7 cellular contexts compared by ENCODE assay signal in genomic region chr22:20268289-20268349, GRCh38. TPM values are rescaled to one million over a fixed set of nuclear protein-coding genes. Genes with fewer than 3 reads are reported as not detected.
DNase-seq lines count a peak whose midpoint lies in the region; ATAC-seq, FAIRE-seq and TF ChIP-seq lines count a peak whose summit lies in the region.

TSS of gene RTN4R (minus strand) at chr22:20268318. CDS start at chr22:20268092, 226 bp downstream.

- H3K9me3 Mint-ChIP-seq in activated CD8-positive, alpha-beta T cell treated with anti-CD3 and anti-CD28 coated beads, Interleukin-2, amount 10 ng/mL, durations not matched to agents 7 days and 5 days (ENCODE audit: insufficient read depth): no peaks in the 10 kb centered on the region
- H3K9me3 Mint-ChIP-seq in stimulated activated naive B cell treated with anti-CD40 and anti-IgM and Interleukin-4, amounts not matched to agents 10 μg/mL and 1 μg/mL and 100 μg/mL, for 72 hours: no peaks in the 10 kb centered on the region

- peaks cover 6% of the 10 kb centered on the region for H3K79me2 ChIP-seq in keratinocyte (ENCODE audit: control insufficient read depth, insufficient read depth, low read length)

- H3K27me3 Mint-ChIP-seq in activated CD8-positive, alpha-beta T cell treated with anti-CD3 and anti-CD28 coated beads, Interleukin-2, amount 10 ng/mL, durations not matched to agents 7 days and 5 days (ENCODE audit: low read depth): peaks cover 10% of the 10 kb centered on the region
- peaks cover 24 to 34% of the 10 kb centered on the region in 2 donors for H3K27me3 Mint-ChIP-seq in stimulated activated naive B cell treated with anti-CD40 and anti-IgM and Interleukin-4, amounts not matched to agents 10 μg/mL and 1 μg/mL and 100 μg/mL, for 72 hours

- no peaks in the 10 kb centered on the region for H3K9me1 ChIP-seq in keratinocyte (ENCODE audit: control insufficient read depth, extremely low read depth, insufficient read depth, low read length)

- H3K4me2 ChIP-seq in keratinocyte (ENCODE audit: control insufficient read depth, extremely low read depth, insufficient read depth, low read depth, low read length): peak within 1 kb of the TSS; percentile 74

- peaks cover 5% of the 10 kb centered on the region for H3K4me1 Mint-ChIP-seq in activated CD8-positive, alpha-beta T cell treated with anti-CD3 and anti-CD28 coated beads, Interleukin-2, amount 10 ng/mL, durations not matched to agents 7 days and 5 days (ENCODE audit: low read depth)
- peaks cover 4 to 8% of the 10 kb centered on the region in 2 donors for H3K4me1 Mint-ChIP-seq in stimulated activated naive B cell treated with anti-CD40 and anti-IgM and Interleukin-4, amounts not matched to agents 10 μg/mL and 1 μg/mL and 100 μg/mL, for 72 hours

- no peaks in the 10 kb centered on the region for H3K36me3 ChIP-seq in keratinocyte (ENCODE audit: control insufficient read depth in 2 of 2, extremely low read depth in 1 of 2, insufficient read depth in 2 of 2, low read length in 2 of 2)

- H3K4me1 ChIP-seq in keratinocyte (ENCODE audit: control insufficient read depth, extremely low read depth, insufficient read depth, low read length): peaks cover 5% of the 10 kb centered on the region

- peak within 1 kb of the TSS; percentile 30 for H3K27ac Mint-ChIP-seq in activated CD8-positive, alpha-beta T cell treated with anti-CD3 and anti-CD28 coated beads, Interleukin-2, amount 10 ng/mL, durations not matched to agents 7 days and 5 days
- peak within 1 kb of the TSS; percentile 81 for H3K27ac Mint-ChIP-seq in stimulated activated naive B cell treated with anti-CD40 and anti-IgM and Interleukin-4, amounts not matched to agents 10 μg/mL and 1 μg/mL and 100 μg/mL, for 72 hours

- no peak within 1 kb of the TSS for H3K27ac ChIP-seq in keratinocyte (ENCODE audit: control insufficient read depth, insufficient read depth, low read length)

- H3K27me3 ChIP-seq in keratinocyte (ENCODE audit: control insufficient read depth, extremely low read depth, insufficient read depth, low read length): no peaks in the 10 kb centered on the region

- no peak for FAIRE-seq in keratinocyte (lab: Jason Lieb, UNC)

- dilution Hi-C loops in keratinocyte (cut with MboI; ENCODE audit: extremely low pct_ligation_motif_present, low sequenced_read_pairs): no loop called here

- ATAC-seq in activated CD8-positive, alpha-beta T cell treated with anti-CD3 and anti-CD28 coated beads, Interleukin-2, amount 10 ng/mL, durations not matched to agents 7 days and 5 days: no peak
- no peak for ATAC-seq in stimulated activated naive B cell treated with anti-CD40 and anti-IgM and Interleukin-4, amounts not matched to agents 10 μg/mL and 1 μg/mL and 100 μg/mL, for 72 hours (replicated peaks)
- ATAC-seq in GM19351 (IDR thresholded peaks at IDR 0.05; ENCODE audit: unreplicated experiment): no peak

- no peaks in the 10 kb centered on the region for H4K20me1 ChIP-seq in keratinocyte (ENCODE audit: control insufficient read depth, extremely low read depth, insufficient read depth, low read length)

- no peak for DNase-seq in HFF-Myc (ENCODE audit: extremely low read depth, low read depth)
- no peak for DNase-seq in activated CD8-positive, alpha-beta T cell treated with anti-CD3 and anti-CD28 coated beads, Interleukin-2, amount 10 ng/mL, durations not matched to agents 7 days and 5 days
- DNase-seq in keratinocyte (ENCODE audit: low read depth, low spot score): no peak
- DNase-seq in stimulated activated naive B cell treated with anti-CD40 and anti-IgM and Interleukin-4, amounts not matched to agents 10 μg/mL and 1 μg/mL and 100 μg/mL, for 72 hours: no peak
- no peak for DNase-seq in NCI-H2227 treated with DMSO at 0.1 percent for 48 hours (lab: John Stamatoyannopoulos, UW)
- no peak for DNase-seq in NCI-H2029 treated with DMSO at 0.1 percent for 48 hours (lab: John Stamatoyannopoulos, UW)

- POLR2A ChIA-PET in activated CD8-positive, alpha-beta T cell treated with anti-CD3 and anti-CD28 coated beads, Interleukin-2, amount 10 ng/mL, durations not matched to agents 7 days and 5 days (lab: Charles Lee): no interaction called here

- TF ChIP-seq CTCF in HFF-Myc (IDR thresholded peaks at IDR 0.05; ENCODE audit: low read depth, low read length, missing control alignments) (no peak), keratinocyte (optimal IDR thresholded peaks at IDR 0.05 in 1 of 3, IDR thresholded peaks at IDR 0.05 in 1 of 3, conservative IDR thresholded peaks at IDR 0.05 in 1 of 3; ENCODE audit: extremely low read depth in 1 of 3, insufficient read depth in 2 of 3, low read length in 3 of 3) (no peak)

- peak within 1 kb of the TSS; percentile 30 for H3K4me3 ChIP-seq in HFF-Myc (replicated peaks; ENCODE audit: low read depth, low read length)
- peak within 1 kb of the TSS; percentile 46 to 73 (median 68) for H3K4me3 ChIP-seq in keratinocyte (ENCODE audit: control insufficient read depth in 2 of 3, extremely low read depth in 1 of 3, insufficient read depth in 2 of 3, low read depth in 1 of 3, low read length in 3 of 3)

- H2AFZ ChIP-seq in keratinocyte (ENCODE audit: control insufficient read depth, low read length): peak within 1 kb of the TSS; percentile 33

- no peaks in the 10 kb centered on the region for H3K36me3 Mint-ChIP-seq in activated CD8-positive, alpha-beta T cell treated with anti-CD3 and anti-CD28 coated beads, Interleukin-2, amount 10 ng/mL, durations not matched to agents 7 days and 5 days (ENCODE audit: low read depth)
- H3K36me3 Mint-ChIP-seq in stimulated activated naive B cell treated with anti-CD40 and anti-IgM and Interleukin-4, amounts not matched to agents 10 μg/mL and 1 μg/mL and 100 μg/mL, for 72 hours: no peaks in the 10 kb centered on the region

- peak within 1 kb of the TSS; percentile 47 for H3K9ac ChIP-seq in keratinocyte (ENCODE audit: control insufficient read depth, extremely low read depth, insufficient read depth, low read length)

- CTCF ChIA-PET in activated CD8-positive, alpha-beta T cell treated with anti-CD3 and anti-CD28 coated beads, Interleukin-2, amount 10 ng/mL, durations not matched to agents 7 days and 5 days (lab: Charles Lee): no interaction called here

- H3K4me3 Mint-ChIP-seq in activated CD8-positive, alpha-beta T cell treated with anti-CD3 and anti-CD28 coated beads, Interleukin-2, amount 10 ng/mL, durations not matched to agents 7 days and 5 days: peak within 1 kb of the TSS; percentile 67
- H3K4me3 Mint-ChIP-seq in stimulated activated naive B cell treated with anti-CD40 and anti-IgM and Interleukin-4, amounts not matched to agents 10 μg/mL and 1 μg/mL and 100 μg/mL, for 72 hours: peak within 1 kb of the TSS; percentile 76 to 78

- no peaks in the 10 kb centered on the region for H3K9me3 ChIP-seq in keratinocyte (ENCODE audit: control insufficient read depth, low read depth, low read length)

RNA-seq across cellular contexts. Expression of gene RTN4R, which starts in this region (rescaled TPM):
- 1 to 10 TPM; 3.7 to 3.8 TPM for total RNA-seq in activated CD8-positive, alpha-beta T cell treated with anti-CD3 and anti-CD28 coated beads, Interleukin-2, amount 10 ng/mL, durations not matched to agents 7 days and 5 days
- 2.5 to 5.6 TPM (median 5.5 TPM) in 3 replicates for polyA plus RNA-seq in keratinocyte
- polyA plus RNA-seq in keratinocyte (2011; ENCODE audit: low read depth): 0.79 TPM
- polyA plus RNA-seq in keratinocyte (2011; cell fraction: cytosol; rRNA removed): 2.6 and 8.8 TPM in 2 replicates
- polyA plus RNA-seq in keratinocyte (2011; cell fraction: nucleus; rRNA removed): 4.8 and 7.4 TPM in 2 replicates
- 7.3 and 10.5 TPM in 2 replicates for polyA plus RNA-seq in keratinocyte (2012; ENCODE audit: low replicate concordance)
- 2.6 to 4.4 TPM (median 4.4 TPM) in 3 replicates for polyA minus RNA-seq in keratinocyte
- 24.7 TPM for polyA minus RNA-seq in keratinocyte (2011; cell fraction: cytosol; rRNA and poly(A)+ RNA removed)
- polyA minus RNA-seq in keratinocyte (2011; cell fraction: nucleus; rRNA and poly(A)+ RNA removed): 6.6 and 6.8 TPM in 2 replicates
